In genomic region chr19:39195755-39196154, GRCh38 we compare ENCODE assay signal across 23 cellular contexts. TPM values are rescaled to one million over a fixed set of nuclear protein-coding genes. Genes with fewer than 3 reads are reported as not detected.
DNase-seq lines count a peak whose midpoint lies in the region; FAIRE-seq and TF ChIP-seq lines count a peak whose summit lies in the region.
"Had no signal": no experiment of that assay in that cellular context is flagged by ENCODE, and none has a peak within 500 bp of the region (broad histone marks: within the 10 kb centered on the region; RNA-seq: fewer than 3 reads in every experiment).

No MANE protein-coding gene starts in this region.

- peak overlapping the region in 5 of 7 donors; percentile 39 to 64 (median 52) for H3K4me3 Mint-ChIP-seq in CD8-positive, alpha-beta memory T cell
- H3K4me3 Mint-ChIP-seq in neural progenitor cell = peak overlapping the region; percentile 58
- H3K4me3 Mint-ChIP-seq: neural crest cell had no signal

- peaks cover 24 to 26% (median 24%) of the 10 kb centered on the region in 3 donors for H3K4me1 Mint-ChIP-seq in CD8-positive, alpha-beta memory T cell
- peaks cover 34% of the 10 kb centered on the region for H3K4me1 Mint-ChIP-seq in neural progenitor cell

- WGBS in H1 (ENCODE audit: extremely low coverage in 1 of 2, insufficient coverage in 1 of 2, insufficient read length in 1 of 2, insufficient replicate concordance in 2 of 2, low coverage in 1 of 2, low lambda C conversion rate in 2 of 2, missing lambda C conversion rate in 1 of 2), 2 experiments = 62% methylated on average over 9 of the region's 9 CpGs; no CpG with 5 or more reads in 1 of the 2 experiments

- H2AK5ac ChIP-seq in H1 (ENCODE audit: low read depth, low read length) = no peak overlapping the region

- no peak overlapping the region for H2BK120ac ChIP-seq in H1 (replicated peaks; ENCODE audit: low read depth, low read length)

- H3K9me3 Mint-ChIP-seq in CD8-positive, alpha-beta memory T cell = no peaks in the 10 kb centered on the region
- no peaks in the 10 kb centered on the region for H3K9me3 Mint-ChIP-seq in neural progenitor cell
- H3K9me3 Mint-ChIP-seq: H9, IgD-negative memory B cell, neural crest cell had no signal

- no peak overlapping the region for H4K5ac ChIP-seq in H1 (ENCODE audit: insufficient read length, low read depth, low read length)

- H3K27me3 Mint-ChIP-seq in CD8-positive, alpha-beta memory T cell = peaks cover 41 to 70% of the 10 kb centered on the region in 2 donors
- peaks cover 36% of the 10 kb centered on the region for H3K27me3 Mint-ChIP-seq in neural progenitor cell (ENCODE audit: insufficient read depth, low read depth)

- FAIRE-seq in H1 (lab: Jason Lieb, UNC) = no peak
- FAIRE-seq: GM19239 had no signal

- H3K9ac ChIP-seq in H1 (replicated peaks in 1 of 4; ENCODE audit: extremely low read depth in 1 of 4, low read depth in 3 of 4, low read length in 3 of 4) (no peak overlapping the region), neural progenitor cell (no peak overlapping the region)

- H3K79me1 ChIP-seq in H1 (ENCODE audit: low read depth, low read length) = no peaks in the 10 kb centered on the region

- no peak overlapping the region for H3K4me3 ChIP-seq in CD8-positive, alpha-beta memory T cell (ENCODE audit: low read length)
- H3K4me3 ChIP-seq in H1 (ENCODE audit: extremely low read depth in 1 of 4, insufficient read depth in 2 of 4, low read depth in 3 of 4, low read length in 4 of 4) (no peak overlapping the region), neural progenitor cell (peak overlapping the region; percentile 46), WERI-Rb-1 (ENCODE audit: low read depth, low read length) (no peak overlapping the region), right atrium auricular region (no peak overlapping the region)
- H3K4me3 ChIP-seq: uterus had no signal

- H2BK20ac ChIP-seq in H1 (ENCODE audit: low read length) = no peak overlapping the region

- H3K56ac ChIP-seq in H1 (replicated peaks; ENCODE audit: insufficient read length, low read depth, low read length) = no peak overlapping the region

- no peak overlapping the region for H3K14ac ChIP-seq in H1 (ENCODE audit: insufficient read length)

- H2BK12ac ChIP-seq in H1 (ENCODE audit: low read depth, low read length) = no peak overlapping the region; the same call in 1 of the 2 replicates

- peaks cover 17% of the 10 kb centered on the region for H3F3A ChIP-seq in neural progenitor cell (ENCODE audit: low read depth)

- POLR2A ChIA-PET in CD8-positive, alpha-beta memory T cell (lab: Charles Lee) = no interaction called here
- POLR2A ChIA-PET in H1 (lab: Charles Lee; ENCODE audit: partially characterized antibody) = interaction anchor here (1.0 to 1.7 kb wide), 5 partner anchors 8 to 76 kb away, joined by 3 to 6 read pairs (median 4); no protein-coding TSS in a partner anchor

- H4K91ac ChIP-seq in H1 (replicated peaks; ENCODE audit: insufficient read length, low read length) = no peak overlapping the region

- no peak overlapping the region; the same call in 1 of the 2 replicates for H3K18ac ChIP-seq in H1 (ENCODE audit: extremely low read depth, low read length)

- H3K79me2 ChIP-seq in H1 (ENCODE audit: control insufficient read depth in 1 of 2, insufficient read depth in 2 of 2, low read length in 2 of 2) = no peaks in the 10 kb centered on the region
- H3K79me2 ChIP-seq in neural progenitor cell (ENCODE audit: low read depth) = no peaks in the 10 kb centered on the region

- H2BK15ac ChIP-seq in H1 (ENCODE audit: low read length) = peak overlapping the region; percentile 81; the same call in 1 of the 2 replicates

- no peaks in the 10 kb centered on the region for H3K9me3 ChIP-seq in CD8-positive, alpha-beta memory T cell (ENCODE audit: low read length)
- H3K9me3 ChIP-seq in H1 (ENCODE audit: insufficient read depth in 2 of 2, low read depth in 1 of 2, low read length in 1 of 2) (no peaks in the 10 kb centered on the region), neural progenitor cell (ENCODE audit: low read depth) (no peaks in the 10 kb centered on the region), WERI-Rb-1 (ENCODE audit: severe bottlenecking) (no peaks in the 10 kb centered on the region), right atrium auricular region (no peaks in the 10 kb centered on the region)
- H3K9me3 ChIP-seq: Caco-2, uterus had no signal

- no peak for TF ChIP-seq EP300 in H1 (IDR thresholded peaks at IDR 0.05; ENCODE audit: borderline replicate concordance in 1 of 2, low read depth in 2 of 2, low read length in 2 of 2)

- peaks cover 8% of the 10 kb centered on the region; the same call in 1 of the 2 replicates for H3K23me2 ChIP-seq in H1 (ENCODE audit: low read depth, low read length)

- H2AFZ ChIP-seq in H1 (ENCODE audit: low read length) (no peak overlapping the region), neural progenitor cell (replicated peaks) (no peak overlapping the region)

- H3K36me3 Mint-ChIP-seq in CD8-positive, alpha-beta memory T cell = peaks cover 0 to 3% (median 1%) of the 10 kb centered on the region in 3 donors
- H3K36me3 Mint-ChIP-seq in neural progenitor cell = no peaks in the 10 kb centered on the region
- H3K36me3 Mint-ChIP-seq: IgD-negative memory B cell had no signal

- no peak overlapping the region for H4K8ac ChIP-seq in H1 (ENCODE audit: extremely low read depth, insufficient read depth, low read length)

- H3K4ac ChIP-seq in H1 (replicated peaks; ENCODE audit: insufficient read length, low read depth, low read length) = no peak overlapping the region

- no peak for TF ChIP-seq RAD21 in H1 (IDR thresholded peaks at IDR 0.05 in 1 of 2, conservative IDR thresholded peaks at IDR 0.05 in 1 of 2; ENCODE audit: low read depth in 2 of 2, low read length in 2 of 2)

- peaks cover 23% of the 10 kb centered on the region for H3K27me3 ChIP-seq in CD8-positive, alpha-beta memory T cell (ENCODE audit: insufficient read depth, low read length, poor library complexity, severe bottlenecking)
- H3K27me3 ChIP-seq in H1 (replicated peaks in 1 of 4; ENCODE audit: control insufficient read depth in 3 of 4, extremely low read depth in 1 of 4, insufficient read depth in 3 of 4, low read length in 3 of 4) (peaks cover 11 to 28% (median 21%) of the 10 kb centered on the region in 4 experiments), neural progenitor cell (peaks cover 45% of the 10 kb centered on the region), WERI-Rb-1 (ENCODE audit: insufficient read depth, low read depth, severe bottlenecking) (no peaks in the 10 kb centered on the region), right atrium auricular region (peaks cover 0 to 12% of the 10 kb centered on the region in 2 donors)

- peaks cover 0 to 2% of the 10 kb centered on the region in 2 experiments for H4K20me1 ChIP-seq in H1 (replicated peaks in 1 of 2; ENCODE audit: control insufficient read depth in 1 of 2, insufficient read depth in 2 of 2, low read length in 2 of 2)
- H4K20me1 ChIP-seq in neural progenitor cell (ENCODE audit: low read depth) = no peaks in the 10 kb centered on the region

- no peak overlapping the region for H3K27ac ChIP-seq in CD8-positive, alpha-beta memory T cell (ENCODE audit: low read depth, low read length)
- H3K27ac ChIP-seq in H1 (ENCODE audit: low read depth, low read length) (no peak overlapping the region), neural progenitor cell (no peak overlapping the region), WERI-Rb-1 (no peak overlapping the region), right atrium auricular region (no peak overlapping the region)
- H3K27ac ChIP-seq: HL-60, uterus had no signal

- H3K23ac ChIP-seq in H1 (ENCODE audit: insufficient read length) = no peak overlapping the region

- TF ChIP-seq POLR2A in H1 (IDR thresholded peaks at IDR 0.05; ENCODE audit: control extremely low read depth in 1 of 2, low read depth in 2 of 2, low read length in 2 of 2) = no peak

- H3K36me3 ChIP-seq in CD8-positive, alpha-beta memory T cell (ENCODE audit: insufficient read depth, low read length) = no peaks in the 10 kb centered on the region
- no peaks in the 10 kb centered on the region for H3K36me3 ChIP-seq in H1 (ENCODE audit: control insufficient read depth in 2 of 4, insufficient read depth in 4 of 4, low read length in 3 of 4)
- H3K36me3 ChIP-seq in neural progenitor cell = no peaks in the 10 kb centered on the region
- no peaks in the 10 kb centered on the region for H3K36me3 ChIP-seq in WERI-Rb-1
- H3K36me3 ChIP-seq in right atrium auricular region = no peaks in the 10 kb centered on the region
- H3K36me3 ChIP-seq: uterus had no signal

- H3K4me1 ChIP-seq in CD8-positive, alpha-beta memory T cell (ENCODE audit: insufficient read depth, low read length) = peaks cover 19% of the 10 kb centered on the region
- peaks cover 0 to 9% (median 8%) of the 10 kb centered on the region in 4 experiments; a peak in 6 of 7 replicates for H3K4me1 ChIP-seq in H1 (replicated peaks in 1 of 4; ENCODE audit: control insufficient read depth in 3 of 4, insufficient read depth in 4 of 4, low read length in 3 of 4)
- H3K4me1 ChIP-seq in neural progenitor cell = peaks cover 6% of the 10 kb centered on the region
- peaks cover 0 to 5% of the 10 kb centered on the region in 2 donors for H3K4me1 ChIP-seq in right atrium auricular region
- H3K4me1 ChIP-seq: uterus had no signal

- CTCF ChIA-PET in CD8-positive, alpha-beta memory T cell (lab: Charles Lee) = interaction anchor here (1.4 kb wide), 1 partner anchor 561 kb away, joined by 3 read pairs; no protein-coding TSS in a partner anchor
- CTCF ChIA-PET in H1 (lab: Charles Lee; ENCODE audit: partially characterized antibody) = interaction anchor here (0.5 to 7.1 kb wide), 9 partner anchors 8 to 135 kb away, joined by 3 to 53 read pairs (median 5); partner anchors contain the start of gene SYCN

- peak overlapping the region in 2 of 8 donors; percentile 50 to 76 for H3K27ac Mint-ChIP-seq in CD8-positive, alpha-beta memory T cell
- H3K27ac Mint-ChIP-seq in neural progenitor cell = no peak overlapping the region
- H3K27ac Mint-ChIP-seq: H9, IgD-negative memory B cell had no signal

- peak in 1 of 5 donors; percentile 21 for DNase-seq in CD8-positive, alpha-beta memory T cell
- peak; percentile 59 for DNase-seq in HT-29 (ENCODE audit: low spot score)
- no peak for DNase-seq in H1 (ENCODE audit: low read depth in 1 of 2, low spot score in 2 of 2)
- DNase-seq in neural progenitor cell (ENCODE audit: low spot score) = no peak
- DNase-seq in stimulated activated CD4-positive, alpha-beta T cell treated with anti-CD3 and anti-CD28 coated beads, Interleukin-15, amount 100 ng/mL, for 24 hours = no peak
- no peak for DNase-seq in WERI-Rb-1
- DNase-seq in ecto neural progenitor cell (ENCODE audit: low spot score) = no peak
- DNase-seq in right atrium auricular region (ENCODE audit: low spot score) = no peak
- DNase-seq: activated CD4-positive, CD25-positive, alpha-beta regulatory T cell; Caco-2; H9; head of caudate nucleus; mammary epithelial cell; NCI-H187; SHP77; stimulated activated naive CD4-positive, alpha-beta T cell treated with Interleukin-2 at 50 U/mL for 16 hours; uterus had no signal

- H3K4me2 ChIP-seq in H1 (ENCODE audit: insufficient read depth in 1 of 2, low read depth in 2 of 2, low read length in 2 of 2) (0 out of 4 replicates have a peak overlapping the region, but pooled peaks of 1 of the 2 experiments have one; percentile 43), neural progenitor cell (peak overlapping the region; percentile 86)

- TF ChIP-seq CTCF in H1 (IDR thresholded peaks at IDR 0.05; ENCODE audit: control extremely low read depth in 1 of 3, insufficient read depth in 1 of 3, low read depth in 1 of 3, low read length in 3 of 3) (no peak), neural progenitor cell (IDR thresholded peaks at IDR 0.05) (no peak), WERI-Rb-1 (IDR thresholded peaks at IDR 0.05; ENCODE audit: low read depth, low read length) (no peak), right atrium auricular region (IDR thresholded peaks at IDR 0.05) (no peak)

- H2BK5ac ChIP-seq in H1 (ENCODE audit: low read depth, low read length) = no peak overlapping the region

RNA-seq across cellular contexts. Expression of gene NCCRP1, which starts 1.0 kb away (rescaled TPM):
- not detected for total RNA-seq in CD8-positive, alpha-beta memory T cell
- polyA plus RNA-seq in CD8-positive, alpha-beta memory T cell = not detected
- 0.31 TPM in 1 of 2 replicates, not detected in the other for total RNA-seq in HT-29 (2014; rRNA removed; shearing (Covaris generic))
- total RNA-seq in H1 (2021; fragmentation: NEBNext Ultra II Directional; extraction: Animal tissue kit (Norgen Biotek cat#: 25700)) = 2.8 and 3.2 TPM in 2 replicates
- polyA plus RNA-seq in H1 (2011; rRNA removed) = 7.9 and 11.2 TPM in 2 replicates
- polyA plus RNA-seq in H1 (2011; cell fraction: cytosol; rRNA removed) = 3.8 TPM
- polyA plus RNA-seq in H1 (2011; cell fraction: nucleus; rRNA removed) = 3.1 TPM
- 1.9 to 4.0 TPM (median 2.6 TPM) in 4 replicates for polyA plus RNA-seq in H1 (2012, experiment 1 of 2)
- 2.5 TPM for polyA plus RNA-seq in H1 (2012, experiment 2 of 2)
- polyA plus RNA-seq in H1 (2013, experiment 1 of 2) = 2.1 TPM
- 2.4 TPM for polyA plus RNA-seq in H1 (2013, experiment 2 of 2)
- 1.7 and 3.1 TPM in 2 replicates for polyA minus RNA-seq in H1 (2011; rRNA and poly(A)+ RNA removed)
- polyA minus RNA-seq in H1 (2011; cell fraction: cytosol; rRNA and poly(A)+ RNA removed) = 2.6 TPM
- 1.00 TPM for polyA minus RNA-seq in H1 (2011; cell fraction: nucleus; rRNA and poly(A)+ RNA removed)
- 1.0 and 1.9 TPM in 2 replicates for total RNA-seq in neural progenitor cell (ENCODE audit: low replicate concordance)
- not detected for total RNA-seq in right atrium auricular region
- total RNA-seq: neural crest cell; T-helper 1 cell treated with Interleukin-12 subunit alpha and Interleukin-12 subunit beta and Interleukin-4 antibody, amounts not matched to agents 30 ng/mL and 1 ng/mL, for 36 hours; uterus had no signal
- polyA plus RNA-seq: IgD-negative memory B cell had no signal

RNA-seq across cellular contexts. Expression of gene SYCN, which starts 8.3 kb away (rescaled TPM):
- not detected for total RNA-seq in CD8-positive, alpha-beta memory T cell
- polyA plus RNA-seq in CD8-positive, alpha-beta memory T cell = not detected
- total RNA-seq in HT-29 (2014; rRNA removed; shearing (Covaris generic)) = not detected in 2 replicates
- not detected in 2 replicates for total RNA-seq in H1 (2021; fragmentation: NEBNext Ultra II Directional; extraction: Animal tissue kit (Norgen Biotek cat#: 25700))
- polyA plus RNA-seq in H1 (2011; rRNA removed) = not detected in 2 replicates
- polyA plus RNA-seq in H1 (2011; cell fraction: cytosol; rRNA removed) = not detected
- polyA plus RNA-seq in H1 (2011; cell fraction: nucleus; rRNA removed) = not detected
- not detected in 4 replicates for polyA plus RNA-seq in H1 (2012, experiment 1 of 2)
- not detected for polyA plus RNA-seq in H1 (2012, experiment 2 of 2)
- not detected for polyA plus RNA-seq in H1 (2013, experiment 1 of 2)
- polyA plus RNA-seq in H1 (2013, experiment 2 of 2) = not detected
- polyA minus RNA-seq in H1 (2011; rRNA and poly(A)+ RNA removed) = not detected in 2 replicates
- not detected for polyA minus RNA-seq in H1 (2011; cell fraction: cytosol; rRNA and poly(A)+ RNA removed)
- polyA minus RNA-seq in H1 (2011; cell fraction: nucleus; rRNA and poly(A)+ RNA removed) = not detected
- total RNA-seq in neural progenitor cell (ENCODE audit: low replicate concordance) (not detected in 2 replicates), right atrium auricular region (not detected)
- total RNA-seq: Caco-2; H9; mammary epithelial cell; neural crest cell; renal cortical epithelial cell; T-helper 1 cell treated with Interleukin-12 subunit alpha and Interleukin-12 subunit beta and Interleukin-4 antibody, amounts not matched to agents 30 ng/mL and 1 ng/mL, for 36 hours; uterus had no signal
- polyA plus RNA-seq: IgD-negative memory B cell, mammary epithelial cell had no signal

RNA-seq across cellular contexts. Expression of gene IFNL3, which starts 49.1 kb away (rescaled TPM):
- not detected for total RNA-seq in CD8-positive, alpha-beta memory T cell
- polyA plus RNA-seq in CD8-positive, alpha-beta memory T cell = not detected
- not detected in 2 replicates for total RNA-seq in HT-29 (2014; rRNA removed; shearing (Covaris generic))
- not detected in 2 replicates for total RNA-seq in H1 (2021; fragmentation: NEBNext Ultra II Directional; extraction: Animal tissue kit (Norgen Biotek cat#: 25700))
- 0.11 TPM in 1 of 2 replicates, not detected in the other for polyA plus RNA-seq in H1 (2011; rRNA removed)
- polyA plus RNA-seq in H1 (2011; cell fraction: cytosol; rRNA removed) = not detected
- not detected for polyA plus RNA-seq in H1 (2011; cell fraction: nucleus; rRNA removed)
- not detected in 4 replicates for polyA plus RNA-seq in H1 (2012, experiment 1 of 2)
- not detected for polyA plus RNA-seq in H1 (2012, experiment 2 of 2)
- not detected for polyA plus RNA-seq in H1 (2013, experiment 1 of 2)
- not detected for polyA plus RNA-seq in H1 (2013, experiment 2 of 2)
- not detected in 2 replicates for polyA minus RNA-seq in H1 (2011; rRNA and poly(A)+ RNA removed)
- not detected for polyA minus RNA-seq in H1 (2011; cell fraction: cytosol; rRNA and poly(A)+ RNA removed)
- not detected for polyA minus RNA-seq in H1 (2011; cell fraction: nucleus; rRNA and poly(A)+ RNA removed)
- not detected in 2 replicates for total RNA-seq in neural progenitor cell (ENCODE audit: low replicate concordance)
- total RNA-seq in right atrium auricular region = not detected
- total RNA-seq: Caco-2; H9; mammary epithelial cell; neural crest cell; renal cortical epithelial cell; T-helper 1 cell treated with Interleukin-12 subunit alpha and Interleukin-12 subunit beta and Interleukin-4 antibody, amounts not matched to agents 30 ng/mL and 1 ng/mL, for 36 hours; uterus had no signal
- polyA plus RNA-seq: IgD-negative memory B cell, mammary epithelial cell had no signal

RNA-seq across cellular contexts. Expression of gene IFNL4, which starts 52.9 kb away (rescaled TPM):
- under 1 TPM in 1 of 2 experiments, not detected in 1; 0.31 TPM for total RNA-seq in CD8-positive, alpha-beta memory T cell
- not detected for polyA plus RNA-seq in CD8-positive, alpha-beta memory T cell
- total RNA-seq in HT-29 (2014; rRNA removed; shearing (Covaris generic)) = not detected in 2 replicates
- total RNA-seq in H1 (2021; fragmentation: NEBNext Ultra II Directional; extraction: Animal tissue kit (Norgen Biotek cat#: 25700)) = not detected in 2 replicates
- polyA plus RNA-seq in H1 (2011; rRNA removed) = not detected in 2 replicates
- 0.06 TPM for polyA plus RNA-seq in H1 (2011; cell fraction: cytosol; rRNA removed)
- 0.10 TPM for polyA plus RNA-seq in H1 (2011; cell fraction: nucleus; rRNA removed)
- not detected in 4 replicates for polyA plus RNA-seq in H1 (2012, experiment 1 of 2)
- not detected for polyA plus RNA-seq in H1 (2012, experiment 2 of 2)
- 0.04 TPM for polyA plus RNA-seq in H1 (2013, experiment 1 of 2)
- not detected for polyA plus RNA-seq in H1 (2013, experiment 2 of 2)
- not detected in 2 replicates for polyA minus RNA-seq in H1 (2011; rRNA and poly(A)+ RNA removed)
- not detected for polyA minus RNA-seq in H1 (2011; cell fraction: cytosol; rRNA and poly(A)+ RNA removed)
- not detected for polyA minus RNA-seq in H1 (2011; cell fraction: nucleus; rRNA and poly(A)+ RNA removed)
- total RNA-seq in neural progenitor cell (ENCODE audit: low replicate concordance) (not detected in 2 replicates), right atrium auricular region (not detected)
- total RNA-seq: Caco-2; H9; mammary epithelial cell; neural crest cell; renal cortical epithelial cell; T-helper 1 cell treated with Interleukin-12 subunit alpha and Interleukin-12 subunit beta and Interleukin-4 antibody, amounts not matched to agents 30 ng/mL and 1 ng/mL, for 36 hours had no signal
- polyA plus RNA-seq: IgD-negative memory B cell, mammary epithelial cell had no signal
